24 cellular contexts compared by ENCODE assay signal in the genomic region with DNA sequence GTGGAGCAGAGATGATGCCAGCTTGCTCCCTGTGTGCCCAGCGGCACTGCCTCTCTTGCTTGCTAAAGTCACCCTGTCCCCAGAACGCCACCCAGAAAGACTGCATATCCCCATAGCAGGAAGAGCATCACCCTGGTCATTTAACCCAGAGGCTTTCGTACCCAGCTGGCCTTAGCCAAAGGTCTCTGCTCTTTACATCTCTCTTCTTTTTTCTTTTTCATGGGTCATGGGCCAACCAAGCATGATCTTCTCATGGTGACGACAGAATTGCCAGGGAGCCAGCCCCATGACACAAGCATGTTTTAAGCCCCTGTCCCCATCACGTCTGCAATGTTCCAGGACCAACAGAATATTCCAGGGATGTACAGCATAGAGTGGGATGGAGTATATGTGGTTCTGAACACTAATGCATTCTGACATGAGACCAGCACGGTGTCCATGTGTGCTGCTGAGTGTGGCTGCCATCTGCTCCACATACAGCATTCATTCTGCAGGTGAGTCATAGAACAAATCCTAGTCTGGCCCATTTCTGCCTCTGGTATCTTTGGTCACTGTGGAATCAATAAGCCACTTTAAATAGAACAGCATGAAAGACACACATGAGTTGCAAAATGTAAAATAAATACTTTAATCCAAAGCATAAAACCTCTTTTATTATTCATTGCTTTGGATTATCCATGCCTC.
"Had no signal": no experiment of that assay in that cellular context is flagged by ENCODE, and none has a peak within 500 bp of the region (broad histone marks: within the 10 kb centered on the region; RNA-seq: fewer than 3 reads in every experiment).

No MANE protein-coding gene starts in this region.

- H2AFZ ChIP-seq: hepatocyte, neural progenitor cell had no signal

- DNase-seq: activated CD4-positive, alpha-beta T cell treated with anti-CD3 and anti-CD28 coated beads for 36 hours; activated CD4-positive, alpha-beta T cell treated with anti-CD3 and anti-CD28 coated beads, Interleukin-2, amount 50 U/mL, for 4 hours; activated CD8-positive, alpha-beta memory T cell treated with anti-CD3 and anti-CD28 coated beads, Interleukin-2, amount 50 U/mL, for 48 hours; activated naive CD4-positive, alpha-beta T cell treated with anti-CD3 and anti-CD28 coated beads for 36 hours; activated naive CD8-positive, alpha-beta T cell treated with anti-CD3 and anti-CD28 coated beads, Interleukin-2, amount 10 ng/mL, durations not matched to agents 7 days and 5 days; activated T-cell treated with anti-CD3 and anti-CD28 coated beads, Interleukin-2, amount 50 U/mL, for 4 hours; amygdala; foreskin melanocyte; left ventricle myocardium inferior; naive thymus-derived CD8-positive, alpha-beta T cell; retina; sigmoid colon; stimulated activated CD4-positive, alpha-beta T cell treated with anti-CD3 and anti-CD28 coated beads, Interleukin-15, amount 100 ng/mL, for 24 hours; stomach; T1000; uterus had no signal

- H3K27ac ChIP-seq: epithelial cell of prostate, hepatocyte, left ventricle myocardium inferior, neural progenitor cell, sigmoid colon, stomach, suprapubic skin, tibial nerve, uterus had no signal

- H3K36me3 ChIP-seq: left ventricle myocardium inferior, neural progenitor cell, sigmoid colon, stomach, suprapubic skin, tibial nerve, uterus had no signal

- H3K27me3 ChIP-seq: neural progenitor cell, sigmoid colon, suprapubic skin, tibial nerve, uterus had no signal

- ATAC-seq: activated CD4-positive, alpha-beta T cell treated with anti-CD3 and anti-CD28 coated beads for 36 hours; activated T-cell treated with anti-CD3 and anti-CD28 coated beads, Interleukin-2, amount 50 U/mL, for 4 hours; naive thymus-derived CD8-positive, alpha-beta T cell; WTC11 had no signal

- H3K4me3 ChIP-seq: hepatocyte, left ventricle myocardium inferior, neural progenitor cell, sigmoid colon, smooth muscle cell, stomach, suprapubic skin, tibial nerve, uterus had no signal

- H3K4me1 ChIP-seq: left ventricle myocardium inferior, stomach, suprapubic skin, tibial nerve, uterus had no signal

- FAIRE-seq: bronchial epithelial cell had no signal

- H3K9ac ChIP-seq: neural progenitor cell had no signal

- H3K79me2 ChIP-seq: hepatocyte had no signal

- H3K4me2 ChIP-seq: hepatocyte, neural progenitor cell, smooth muscle cell had no signal

- H3K9me3 ChIP-seq: left ventricle myocardium inferior, sigmoid colon, stomach, suprapubic skin, tibial nerve, uterus had no signal
